10 cellular contexts compared by ENCODE assay signal in genomic region chr22:49964136-49964492, GRCh38. TPM values are rescaled to one million over a fixed set of nuclear protein-coding genes. Genes with fewer than 3 reads are reported as not detected.
DNase-seq lines count a peak whose midpoint lies in the region; ATAC-seq and TF ChIP-seq lines count a peak whose summit lies in the region.
"Had no signal": no experiment of that assay in that cellular context is flagged by ENCODE, and none has a peak within 500 bp of the region (broad histone marks: within the 10 kb centered on the region; RNA-seq: fewer than 3 reads in every experiment).

No MANE protein-coding gene starts in this region.

- ATAC-seq in natural killer cell treated with Interleukin-12 subunit alpha and Interleukin-12 subunit beta and Interleukin-15 and Interleukin-18, amount 100 ng/mL, for 72 hours: no peak
- no peak for ATAC-seq in HG02588 (IDR thresholded peaks at IDR 0.05; ENCODE audit: unreplicated experiment)

- H3K4me2 ChIP-seq in OCI-LY7 (ENCODE audit: low read length) (peak overlapping the region; percentile 76; the same call in 1 of the 2 replicates), GM23248 (ENCODE audit: unreplicated experiment) (no peak overlapping the region)

- H3K4me1 ChIP-seq in BE2C: peaks cover 22% of the 10 kb centered on the region
- peaks cover 52% of the 10 kb centered on the region for H3K4me1 ChIP-seq in OCI-LY7 (ENCODE audit: insufficient read depth, low read length, poor library complexity, severe bottlenecking)
- H3K4me1 ChIP-seq in GM23248 (ENCODE audit: insufficient read depth): peaks cover 5% of the 10 kb centered on the region; the same call in 1 of the 2 replicates

- peak overlapping the region; percentile 47 to 72 for H3K27ac Mint-ChIP-seq in natural killer cell treated with Interleukin-12 subunit alpha and Interleukin-12 subunit beta and Interleukin-15 and Interleukin-18, amount 100 ng/mL, for 72 hours

- 81 to 84% methylated on average over 6 to 8 of the region's 8 CpGs for WGBS in GM23248 (ENCODE audit: low coverage in 1 of 2, low lambda C conversion rate in 2 of 2, missing lambda C conversion rate in 2 of 2), 2 experiments

- POLR2A ChIA-PET in OCI-LY7 (lab: Charles Lee): no interaction called here

- no peak overlapping the region for H3K9ac ChIP-seq in GM23248

- H3K27ac ChIP-seq in OCI-LY7 (ENCODE audit: low read depth, low read length, poor library complexity, severe bottlenecking) (no peak overlapping the region), GM23248 (no peak overlapping the region)
- H3K27ac ChIP-seq: epithelial cell of prostate had no signal

- H3K4me3 Mint-ChIP-seq in natural killer cell treated with Interleukin-12 subunit alpha and Interleukin-12 subunit beta and Interleukin-15 and Interleukin-18, amount 100 ng/mL, for 72 hours: no peak overlapping the region

- TF ChIP-seq CTCF in BE2C (IDR thresholded peaks at IDR 0.05; ENCODE audit: low read depth, low read length): no peak
- TF ChIP-seq CTCF in OCI-LY7 (conservative IDR thresholded peaks at IDR 0.05; ENCODE audit: low read length): no peak
- no peak for TF ChIP-seq CTCF in GM10266 (IDR thresholded peaks at IDR 0.05; ENCODE audit: control insufficient read depth, insufficient read depth, low read depth, missing control alignments)

- H4K20me1 ChIP-seq in OCI-LY7 (ENCODE audit: insufficient read depth, low read length): 0 out of 2 replicates have a peak, but pooled peaks cover 4% of the 10 kb centered on the region
- H4K20me1 ChIP-seq in GM23248 (ENCODE audit: insufficient read depth): no peaks in the 10 kb centered on the region

- DNase-seq in BE2C (peak; percentile 8), OCI-LY7 (ENCODE audit: low spot score) (no peak), HPDE6-E6E7 (ENCODE audit: extremely low spot score) (no peak), GM10266 (ENCODE audit: extremely low spot score) (no peak), GM23248 (no peak)
- DNase-seq in effector CD4-positive, alpha-beta T cell: peak; percentile 5
- DNase-seq in natural killer cell treated with Interleukin-12 subunit alpha and Interleukin-12 subunit beta and Interleukin-15 and Interleukin-18, amount 100 ng/mL, for 72 hours (ENCODE audit: low spot score): peak; percentile 48
- DNase-seq: retina had no signal

- no peaks in the 10 kb centered on the region for H3K9me3 Mint-ChIP-seq in natural killer cell treated with Interleukin-12 subunit alpha and Interleukin-12 subunit beta and Interleukin-15 and Interleukin-18, amount 100 ng/mL, for 72 hours

- no peaks in the 10 kb centered on the region for H3K9me2 ChIP-seq in OCI-LY7 (ENCODE audit: insufficient read depth, low read length)
- H3K9me2 ChIP-seq in GM23248 (ENCODE audit: insufficient read depth): no peaks in the 10 kb centered on the region

- 0 out of 2 replicates have a peak, but pooled peaks cover 3% of the 10 kb centered on the region for H3F3A ChIP-seq in GM23248 (ENCODE audit: insufficient read depth)

- peaks cover 9 to 19% of the 10 kb centered on the region in 2 donors for H3K4me1 Mint-ChIP-seq in natural killer cell treated with Interleukin-12 subunit alpha and Interleukin-12 subunit beta and Interleukin-15 and Interleukin-18, amount 100 ng/mL, for 72 hours (ENCODE audit: low read depth in 2 of 2)

- H3K36me3 ChIP-seq in BE2C: peaks cover 21% of the 10 kb centered on the region
- H3K36me3 ChIP-seq in OCI-LY7 (ENCODE audit: insufficient read depth, low read length): peaks cover 45% of the 10 kb centered on the region
- no peaks in the 10 kb centered on the region; the same call in 1 of the 2 replicates for H3K36me3 ChIP-seq in GM23248 (ENCODE audit: low read depth)

- CTCF ChIA-PET in OCI-LY7 (lab: Charles Lee; ENCODE audit: unreplicated experiment): no interaction called here

- peaks cover 32% of the 10 kb centered on the region; the same call in 1 of the 2 replicates for H3K79me2 ChIP-seq in OCI-LY7 (ENCODE audit: insufficient read depth, low read depth, low read length)
- peaks cover 21% of the 10 kb centered on the region for H3K79me2 ChIP-seq in GM23248 (ENCODE audit: insufficient read depth)

- no peaks in the 10 kb centered on the region for H3K27me3 Mint-ChIP-seq in natural killer cell treated with Interleukin-12 subunit alpha and Interleukin-12 subunit beta and Interleukin-15 and Interleukin-18, amount 100 ng/mL, for 72 hours

- in situ Hi-C loops in GM23248 (cut with MboI): no loop called here

- intact Hi-C loops in OCI-LY7 (cut with micrococcal nuclease; ENCODE audit: unreplicated experiment): no loop called here

- no peaks in the 10 kb centered on the region for H3K9me3 ChIP-seq in BE2C
- H3K9me3 ChIP-seq in OCI-LY7 (ENCODE audit: low read length): no peaks in the 10 kb centered on the region
- no peaks in the 10 kb centered on the region for H3K9me3 ChIP-seq in GM23248 (ENCODE audit: low read depth)

- BruUV-seq in OCI-LY7 (replicated peaks; lab: Mats Ljungman, UMichigan): no TSS peak

- H3K4me3 ChIP-seq in BE2C (ENCODE audit: low read depth, low read length) (no peak overlapping the region), OCI-LY7 (ENCODE audit: low read depth, low read length, poor library complexity, severe bottlenecking) (peak overlapping the region; percentile 98), GM23248 (no peak overlapping the region)

- H3K27me3 ChIP-seq in BE2C (no peaks in the 10 kb centered on the region), GM23248 (replicated peaks; ENCODE audit: insufficient read depth) (no peaks in the 10 kb centered on the region)

- H2AFZ ChIP-seq in OCI-LY7 (ENCODE audit: low read length): no peak overlapping the region
- no peak overlapping the region for H2AFZ ChIP-seq in GM23248

- H3K36me3 Mint-ChIP-seq in natural killer cell treated with Interleukin-12 subunit alpha and Interleukin-12 subunit beta and Interleukin-15 and Interleukin-18, amount 100 ng/mL, for 72 hours: no peaks in the 10 kb centered on the region

RNA-seq across cellular contexts. Expression of gene PIM3, which starts 3.5 kb away (rescaled TPM):
- 286 TPM for polyA plus RNA-seq in BE2C (2012; ENCODE audit: insufficient read depth, insufficient read length, low read depth)
- total RNA-seq in OCI-LY7 (2014; rRNA removed; shearing (Covaris generic)): 74.3 and 81.7 TPM in 2 replicates
- total RNA-seq in OCI-LY7 (2022): 60.5 and 66.5 TPM in 2 replicates
- total RNA-seq in natural killer cell treated with Interleukin-12 subunit alpha and Interleukin-12 subunit beta and Interleukin-15 and Interleukin-18, amount 100 ng/mL, for 72 hours: 100 to 1,000 TPM in 1 of 2 donors, 10 to 100 TPM in 1; 78.5 to 115 TPM
- 16.2 and 17.3 TPM in 2 replicates for total RNA-seq in GM23248 (2014; rRNA removed; shearing (Covaris generic))
- 10.8 TPM in 2 replicates for polyA plus RNA-seq in GM23248 (2016; fragmentation: Nextera tagmentation; extraction: Ambion mirVana)

RNA-seq across cellular contexts. Expression of gene CRELD2, which starts 45.7 kb away (rescaled TPM):
- 33.2 TPM for polyA plus RNA-seq in BE2C (2012; ENCODE audit: insufficient read depth, insufficient read length, low read depth)
- total RNA-seq in OCI-LY7 (2014; rRNA removed; shearing (Covaris generic)): 32.5 and 35.3 TPM in 2 replicates
- total RNA-seq in OCI-LY7 (2022): 27.4 and 32.0 TPM in 2 replicates
- total RNA-seq in natural killer cell treated with Interleukin-12 subunit alpha and Interleukin-12 subunit beta and Interleukin-15 and Interleukin-18, amount 100 ng/mL, for 72 hours: 10 to 100 TPM; 59.5 to 75.7 TPM
- 57.1 and 73.2 TPM in 2 replicates for total RNA-seq in GM23248 (2014; rRNA removed; shearing (Covaris generic))
- polyA plus RNA-seq in GM23248 (2016; fragmentation: Nextera tagmentation; extraction: Ambion mirVana): 78.4 and 80.0 TPM in 2 replicates

RNA-seq across cellular contexts. Expression of gene ALG12, which starts 45.9 kb away (rescaled TPM):
- 36.3 TPM for polyA plus RNA-seq in BE2C (2012; ENCODE audit: insufficient read depth, insufficient read length, low read depth)
- total RNA-seq in OCI-LY7 (2014; rRNA removed; shearing (Covaris generic)): 6.4 and 11.7 TPM in 2 replicates
- 11.4 and 14.0 TPM in 2 replicates for total RNA-seq in OCI-LY7 (2022)
- total RNA-seq in natural killer cell treated with Interleukin-12 subunit alpha and Interleukin-12 subunit beta and Interleukin-15 and Interleukin-18, amount 100 ng/mL, for 72 hours: 10 to 100 TPM; 19.3 to 22.9 TPM
- 16.9 and 24.4 TPM in 2 replicates for total RNA-seq in GM23248 (2014; rRNA removed; shearing (Covaris generic))
- 21.9 and 28.5 TPM in 2 replicates for polyA plus RNA-seq in GM23248 (2016; fragmentation: Nextera tagmentation; extraction: Ambion mirVana)

RNA-seq across cellular contexts. Expression of gene IL17REL, which starts 48.5 kb away (rescaled TPM):
- not detected for polyA plus RNA-seq in BE2C (2012; ENCODE audit: insufficient read depth, insufficient read length, low read depth)
- total RNA-seq in OCI-LY7 (2014; rRNA removed; shearing (Covaris generic)): 0.03 TPM in 1 of 2 replicates, not detected in the other
- not detected in 2 replicates for total RNA-seq in OCI-LY7 (2022)
- not detected for total RNA-seq in natural killer cell treated with Interleukin-12 subunit alpha and Interleukin-12 subunit beta and Interleukin-15 and Interleukin-18, amount 100 ng/mL, for 72 hours
- total RNA-seq in GM23248 (2014; rRNA removed; shearing (Covaris generic)): not detected in 2 replicates
- polyA plus RNA-seq in GM23248 (2016; fragmentation: Nextera tagmentation; extraction: Ambion mirVana): not detected in 2 replicates

Comparison
In these comparisons a context has a peak if more than half of its experiments do, and no peak if none do; other contexts are left out.
1. DNase-seq: peak in BE2C (single experiment), effector CD4-positive, alpha-beta T cell (single experiment) and natural killer cell treated with Interleukin-12 subunit alpha and Interleukin-12 subunit beta and Interleukin-15 and Interleukin-18, amount 100 ng/mL, for 72 hours (single experiment); none in OCI-LY7 (single experiment), HPDE6-E6E7 (single experiment), GM10266 (single experiment) and GM23248 (single experiment).